In the genomic region with DNA sequence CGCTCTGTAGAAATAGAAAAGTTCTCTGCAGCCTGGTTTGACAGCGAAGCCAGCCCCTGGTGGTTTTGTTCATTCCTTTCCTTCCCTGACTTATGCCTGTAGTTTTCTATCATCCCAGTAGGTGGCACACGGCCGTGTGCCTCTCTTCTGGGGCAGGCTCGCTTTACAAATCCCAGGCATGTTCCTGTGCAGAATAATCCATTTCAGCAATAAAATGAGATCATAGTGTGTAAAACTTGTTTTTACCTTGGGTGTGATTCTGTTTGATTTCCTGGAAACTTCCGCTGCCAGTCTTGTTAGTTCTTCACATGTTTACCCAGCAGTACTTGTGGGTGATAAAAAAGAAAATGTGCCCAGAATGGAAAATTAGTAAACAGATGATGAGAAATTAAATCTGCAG, we compare ENCODE assay signal across 8 cellular contexts. TPM values are rescaled to one million over a fixed set of nuclear protein-coding genes. Genes with fewer than 3 reads are reported as not detected.
DNase-seq lines count a peak whose midpoint lies in the region; ATAC-seq and TF ChIP-seq lines count a peak whose summit lies in the region.

No MANE protein-coding gene starts in this region.

- H3K27ac Mint-ChIP-seq in activated T-helper 17 cell treated with anti-CD3 and anti-CD28 coated beads, Interleukin-2, amount 50 U/mL, for 72 hours: no peak overlapping the region
- no peak overlapping the region for H3K27ac Mint-ChIP-seq in glutamatergic neuron (ENCODE audit: unreplicated experiment)

- H3K4me1 ChIP-seq in psoas muscle: no peaks in the 10 kb centered on the region

- no peaks in the 10 kb centered on the region for H3K9me3 ChIP-seq in psoas muscle

- intact Hi-C loops in psoas muscle (cut with DNase I): loop anchor here in 1 of 2 donors (10.0 kb wide), 1 partner anchor 204 kb away; no protein-coding TSS in a partner anchor

- POLR2A ChIA-PET in AG04449 (lab: Yijun Ruan, JAX): no interaction called here

- H3K4me3 ChIP-seq in AG04449 (ENCODE audit: low read depth, low read length) (no peak overlapping the region), psoas muscle (no peak overlapping the region)

- peaks cover 6% of the 10 kb centered on the region for H3K4me1 Mint-ChIP-seq in activated T-helper 17 cell treated with anti-CD3 and anti-CD28 coated beads, Interleukin-2, amount 50 U/mL, for 72 hours
- H3K4me1 Mint-ChIP-seq in glutamatergic neuron (ENCODE audit: low read depth, unreplicated experiment): peaks cover 30% of the 10 kb centered on the region

- H3K36me3 ChIP-seq in psoas muscle (ENCODE audit: insufficient read depth in 1 of 2, low read depth in 1 of 2): no peaks in the 10 kb centered on the region

- TF ChIP-seq CTCF in AG04449 (IDR thresholded peaks at IDR 0.05; ENCODE audit: insufficient read depth, low read length, missing control alignments) (peak; percentile 76), GM12873 (IDR thresholded peaks at IDR 0.05; ENCODE audit: insufficient read depth, low read depth, low read length, missing control alignments) (peak; percentile 82), glutamatergic neuron (IDR thresholded peaks at IDR 0.05; ENCODE audit: partially characterized antibody, unreplicated experiment) (peak; percentile 86), psoas muscle (IDR thresholded peaks at IDR 0.05) (peak; percentile 61)

- ATAC-seq in HG03442 (IDR thresholded peaks at IDR 0.05; ENCODE audit: unreplicated experiment) (peak; percentile 47), psoas muscle (peak; percentile 48 to 86 (median 78))
- peak; percentile 73 for ATAC-seq in activated T-helper 17 cell treated with anti-CD3 and anti-CD28 coated beads, Interleukin-2, amount 50 U/mL, for 72 hours (replicated peaks)

- peaks cover 4% of the 10 kb centered on the region for H3K36me3 Mint-ChIP-seq in activated T-helper 17 cell treated with anti-CD3 and anti-CD28 coated beads, Interleukin-2, amount 50 U/mL, for 72 hours (ENCODE audit: low read depth)
- H3K36me3 Mint-ChIP-seq in glutamatergic neuron (ENCODE audit: unreplicated experiment): no peaks in the 10 kb centered on the region

- CTCF ChIA-PET in AG04449 (lab: Yijun Ruan, JAX): interaction anchor here (0.8 to 4.9 kb wide), 9 partner anchors 10 to 236 kb away, joined by 3 to 67 read pairs (median 3); no protein-coding TSS in a partner anchor

- H3K27ac ChIP-seq in psoas muscle: no peak overlapping the region

- peaks cover 1 to 48% (median 23%) of the 10 kb centered on the region in 3 donors for H3K27me3 ChIP-seq in psoas muscle (ENCODE audit: insufficient read depth in 3 of 3, low read length in 2 of 3)

- H3K9me3 Mint-ChIP-seq in activated T-helper 17 cell treated with anti-CD3 and anti-CD28 coated beads, Interleukin-2, amount 50 U/mL, for 72 hours: no peaks in the 10 kb centered on the region
- peaks cover 23% of the 10 kb centered on the region for H3K9me3 Mint-ChIP-seq in glutamatergic neuron (ENCODE audit: unreplicated experiment)

- peaks cover 41% of the 10 kb centered on the region for H3K27me3 Mint-ChIP-seq in activated T-helper 17 cell treated with anti-CD3 and anti-CD28 coated beads, Interleukin-2, amount 50 U/mL, for 72 hours
- H3K27me3 Mint-ChIP-seq in glutamatergic neuron (ENCODE audit: unreplicated experiment): peaks cover 22% of the 10 kb centered on the region

- DNase-seq in AG04449 (ENCODE audit: low read depth, low spot score): peak; percentile 17
- peak; percentile 92 for DNase-seq in NCI-H748 (lab: John Stamatoyannopoulos, UW; ENCODE audit: unreplicated experiment)
- DNase-seq in glutamatergic neuron: peak; percentile 54
- no peak for DNase-seq in psoas muscle
- DNase-seq in NK-92 treated with Interleukin-12 subunit alpha and Interleukin-12 subunit beta, amount 100 ng/mL, for 24 hours (lab: John Stamatoyannopoulos, UW): no peak

- H3K4me3 Mint-ChIP-seq in activated T-helper 17 cell treated with anti-CD3 and anti-CD28 coated beads, Interleukin-2, amount 50 U/mL, for 72 hours: peak overlapping the region; percentile 19
- peak overlapping the region; percentile 43 for H3K4me3 Mint-ChIP-seq in glutamatergic neuron (ENCODE audit: unreplicated experiment)

- WGBS in psoas muscle, 3 donors: 6 to 10% (median 7%) methylated on average over 6 of the region's 6 CpGs

RNA-seq across cellular contexts. Expression of gene INSM1, which starts 7.4 kb away (rescaled TPM):
- total RNA-seq in activated T-helper 17 cell treated with anti-CD3 and anti-CD28 coated beads, Interleukin-2, amount 50 U/mL, for 72 hours: 1 to 10 TPM in 1 of 2 donors, not detected in 1; 2.8 TPM
- 332 TPM for total RNA-seq in glutamatergic neuron (ENCODE audit: unreplicated experiment)
- under 1 TPM in 1 of 4 donors, not detected in 3; 0.08 TPM for total RNA-seq in psoas muscle
- not detected for polyA plus RNA-seq in psoas muscle

Comparison
In these comparisons a context has a peak if more than half of its experiments do, and no peak if none do; other contexts are left out.
1. DNase-seq: peak in AG04449 (single experiment), NCI-H748 (single experiment) and glutamatergic neuron (single experiment); none in psoas muscle (0 of 2) and NK-92 treated with Interleukin-12 subunit alpha and Interleukin-12 subunit beta, amount 100 ng/mL, for 24 hours (single experiment).
2. RNA of gene INSM1, which starts 7.4 kb away (total RNA-seq): 332 TPM in glutamatergic neuron (single experiment); 2.8 TPM in activated T-helper 17 cell treated with anti-CD3 and anti-CD28 coated beads, Interleukin-2, amount 50 U/mL, for 72 hours and 0.08 TPM in psoas muscle; every median in the first group is over 10 times any median in the second.
3. Peak in every context shown above with its lines, with median percentiles within 50 percentile points of each other: CTCF ChIP-seq and ATAC-seq.